Comparison of ENCODE assay signal across 1 cellular context in genomic region chr7:155764432-155764798, GRCh38.
TF ChIP-seq lines count a peak whose summit lies in the region.

No MANE protein-coding gene starts in this region.

TF ChIP-seq in H1, 55 proteins besides CTCF, POLR2A, EP300 and RAD21 (continued from another document):
- no peak for TF ChIP-seq TEAD4 (IDR thresholded peaks at IDR 0.05; ENCODE audit: low read depth, low read length)
- no peak for TF ChIP-seq CHD7 (IDR thresholded peaks at IDR 0.05; ENCODE audit: insufficient replicate concordance, low read length)
- no peak for TF ChIP-seq RXRA (IDR thresholded peaks at IDR 0.05; ENCODE audit: insufficient read depth, low read depth, low read length)
